21 cellular contexts compared by ENCODE assay signal in the genomic region with DNA sequence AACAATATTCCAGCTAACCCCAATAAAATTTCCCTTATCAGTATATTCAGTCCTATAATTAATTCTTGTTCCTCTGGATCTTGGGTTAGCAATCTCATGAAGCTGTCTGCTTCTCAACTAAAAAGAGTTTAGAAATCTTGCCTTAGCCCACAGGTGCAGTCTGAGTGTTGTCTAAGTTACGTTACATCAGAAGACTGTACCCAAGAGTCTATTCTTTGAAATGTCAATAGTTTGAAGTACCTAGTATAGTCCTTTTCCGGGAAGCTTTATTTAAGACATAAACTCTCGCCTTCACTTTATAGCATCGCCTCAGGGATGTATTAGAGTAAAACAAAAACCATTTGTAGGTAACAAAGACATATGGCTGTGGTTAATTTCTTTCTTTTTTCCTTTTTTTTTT.
DNase-seq lines count a peak whose midpoint lies in the region; ATAC-seq and TF ChIP-seq lines count a peak whose summit lies in the region.
"Had no signal": no experiment of that assay in that cellular context is flagged by ENCODE, and none has a peak within 500 bp of the region (broad histone marks: within the 10 kb centered on the region; RNA-seq: fewer than 3 reads in every experiment).

No MANE protein-coding gene starts in this region.

- H3K4me3 Mint-ChIP-seq in activated CD8-positive, alpha-beta memory T cell treated with anti-CD3 and anti-CD28 coated beads, Interleukin-2, amount 10 ng/mL, durations not matched to agents 7 days and 5 days: no peak overlapping the region
- H3K4me3 Mint-ChIP-seq in CD4-positive, alpha-beta T cell: peak overlapping the region; percentile 22
- no peak overlapping the region for H3K4me3 Mint-ChIP-seq in activated T-helper 1 cell treated with anti-CD3 and anti-CD28 coated beads, Interleukin-12 subunit alpha, Interleukin-12 subunit beta, Interleukin-2, Interleukin-4 antibody, amounts not matched to agents 30 ng/mL and 10 ng/mL and 1 ng/mL, durations not matched to agents 14 hours and 24 hours and 36 hours
- H3K4me3 Mint-ChIP-seq: HFFc6 had no signal

- no peaks in the 10 kb centered on the region for H3K4me1 ChIP-seq in spleen

- peaks cover 21% of the 10 kb centered on the region for H3K36me3 Mint-ChIP-seq in activated CD8-positive, alpha-beta memory T cell treated with anti-CD3 and anti-CD28 coated beads, Interleukin-2, amount 10 ng/mL, durations not matched to agents 7 days and 5 days
- H3K36me3 Mint-ChIP-seq in CD4-positive, alpha-beta T cell (ENCODE audit: low read depth): no peaks in the 10 kb centered on the region
- H3K36me3 Mint-ChIP-seq in activated T-helper 1 cell treated with anti-CD3 and anti-CD28 coated beads, Interleukin-12 subunit alpha, Interleukin-12 subunit beta, Interleukin-2, Interleukin-4 antibody, amounts not matched to agents 30 ng/mL and 10 ng/mL and 1 ng/mL, durations not matched to agents 14 hours and 24 hours and 36 hours (ENCODE audit: low read depth): peaks cover 7% of the 10 kb centered on the region

- DNase-seq in activated CD8-positive, alpha-beta memory T cell treated with anti-CD3 and anti-CD28 coated beads, Interleukin-2, amount 10 ng/mL, durations not matched to agents 7 days and 5 days: no peak
- DNase-seq in activated CD8-positive, alpha-beta memory T cell treated with anti-CD3 and anti-CD28 coated beads, Interleukin-2, amount 50 U/mL, for 4 hours: no peak
- no peak for DNase-seq in CD4-positive, alpha-beta T cell
- DNase-seq in Jurkat, Clone E6-1 (ENCODE audit: low read depth, low spot score): peak; percentile 81
- no peak for DNase-seq in activated T-helper 1 cell treated with anti-CD3 and anti-CD28 coated beads, Interleukin-12 subunit alpha, Interleukin-12 subunit beta, Interleukin-2, Interleukin-4 antibody, amounts not matched to agents 30 ng/mL and 10 ng/mL and 1 ng/mL, durations not matched to agents 14 hours and 24 hours and 36 hours (ENCODE audit: low spot score)
- no peak for DNase-seq in spleen
- DNase-seq in effector CD4-positive, alpha-beta T cell: no peak
- DNase-seq: C1 segment of cervical spinal cord, COR-L47, DMS 273 treated with DMSO at 0.1 percent for 48 hours, H7, HFFc6, NCI-H1048, NCI-H1436, NCI-H1930, NCI-H2171, NCI-H526, PC-9, SIG-M5 had no signal

- POLR2A ChIA-PET in CD4-positive, alpha-beta T cell (lab: Charles Lee): interaction anchor here (0.7 to 4.5 kb wide), 7 partner anchors 10 to 350 kb away, joined by 4 to 24 read pairs (median 11); no protein-coding TSS in a partner anchor

- intact Hi-C loops in CD4-positive, alpha-beta T cell (cut with DNase I, micrococcal nuclease): no loop called here
- intact Hi-C loops in activated T-helper 1 cell treated with anti-CD3 and anti-CD28 coated beads, Interleukin-12 subunit alpha, Interleukin-12 subunit beta, Interleukin-2, Interleukin-4 antibody, amounts not matched to agents 30 ng/mL and 10 ng/mL and 1 ng/mL, durations not matched to agents 14 hours and 24 hours and 36 hours (cut with micrococcal nuclease): loop anchor here (2.0 to 5.0 kb wide), 2 partner anchors 31 to 50 kb away; no protein-coding TSS in a partner anchor
- intact Hi-C loops in spleen (cut with DNase I; ENCODE audit: low total_unique reads): no loop called here

- no peak for TF ChIP-seq CTCF in CD4-positive, alpha-beta T cell (IDR thresholded peaks at IDR 0.05)
- no peak for TF ChIP-seq CTCF in spleen (IDR thresholded peaks at IDR 0.05 in 8 of 11, conservative IDR thresholded peaks at IDR 0.05 in 3 of 11)

- no peaks in the 10 kb centered on the region for H3K27me3 Mint-ChIP-seq in activated CD8-positive, alpha-beta memory T cell treated with anti-CD3 and anti-CD28 coated beads, Interleukin-2, amount 10 ng/mL, durations not matched to agents 7 days and 5 days
- H3K27me3 Mint-ChIP-seq in CD4-positive, alpha-beta T cell: no peaks in the 10 kb centered on the region
- no peaks in the 10 kb centered on the region for H3K27me3 Mint-ChIP-seq in activated T-helper 1 cell treated with anti-CD3 and anti-CD28 coated beads, Interleukin-12 subunit alpha, Interleukin-12 subunit beta, Interleukin-2, Interleukin-4 antibody, amounts not matched to agents 30 ng/mL and 10 ng/mL and 1 ng/mL, durations not matched to agents 14 hours and 24 hours and 36 hours (ENCODE audit: insufficient read depth)

- peak overlapping the region; percentile 64 for H3K27ac Mint-ChIP-seq in activated CD8-positive, alpha-beta memory T cell treated with anti-CD3 and anti-CD28 coated beads, Interleukin-2, amount 10 ng/mL, durations not matched to agents 7 days and 5 days
- no peak overlapping the region for H3K27ac Mint-ChIP-seq in CD4-positive, alpha-beta T cell
- peak overlapping the region; percentile 55 for H3K27ac Mint-ChIP-seq in activated T-helper 1 cell treated with anti-CD3 and anti-CD28 coated beads, Interleukin-12 subunit alpha, Interleukin-12 subunit beta, Interleukin-2, Interleukin-4 antibody, amounts not matched to agents 30 ng/mL and 10 ng/mL and 1 ng/mL, durations not matched to agents 14 hours and 24 hours and 36 hours
- H3K27ac Mint-ChIP-seq: HFFc6 had no signal

- H3K9me3 Mint-ChIP-seq in activated CD8-positive, alpha-beta memory T cell treated with anti-CD3 and anti-CD28 coated beads, Interleukin-2, amount 10 ng/mL, durations not matched to agents 7 days and 5 days (ENCODE audit: low read depth): no peaks in the 10 kb centered on the region
- H3K9me3 Mint-ChIP-seq in CD4-positive, alpha-beta T cell: peaks cover 3% of the 10 kb centered on the region
- peaks cover 6% of the 10 kb centered on the region for H3K9me3 Mint-ChIP-seq in activated T-helper 1 cell treated with anti-CD3 and anti-CD28 coated beads, Interleukin-12 subunit alpha, Interleukin-12 subunit beta, Interleukin-2, Interleukin-4 antibody, amounts not matched to agents 30 ng/mL and 10 ng/mL and 1 ng/mL, durations not matched to agents 14 hours and 24 hours and 36 hours
- H3K9me3 Mint-ChIP-seq: HFFc6 had no signal

- no peaks in the 10 kb centered on the region for H3K36me3 ChIP-seq in spleen

- ATAC-seq in activated CD8-positive, alpha-beta memory T cell treated with anti-CD3 and anti-CD28 coated beads, Interleukin-2, amount 10 ng/mL, durations not matched to agents 7 days and 5 days: no peak
- peak; percentile 68 for ATAC-seq in CD4-positive, alpha-beta T cell (ENCODE audit: poor library complexity)

- no peaks in the 10 kb centered on the region for H3K27me3 ChIP-seq in CD4-positive, alpha-beta T cell (ENCODE audit: control insufficient read depth, insufficient read depth, low read length)
- H3K27me3 ChIP-seq in spleen (replicated peaks in 1 of 7): no peaks in the 10 kb centered on the region

- peaks cover 10% of the 10 kb centered on the region for H3K9me3 ChIP-seq in CD4-positive, alpha-beta T cell (ENCODE audit: control insufficient read depth, low read length)
- H3K9me3 ChIP-seq in spleen: peaks cover 0 to 18% (median 0%) of the 10 kb centered on the region in 8 donors

- 56 to 69% (median 66%) methylated on average over 4 of the region's 4 CpGs for WGBS in spleen, 5 donors

- TF ChIP-seq POLR2A in spleen (IDR thresholded peaks at IDR 0.05): no peak

- H3K4me1 Mint-ChIP-seq in activated CD8-positive, alpha-beta memory T cell treated with anti-CD3 and anti-CD28 coated beads, Interleukin-2, amount 10 ng/mL, durations not matched to agents 7 days and 5 days: peaks cover 39% of the 10 kb centered on the region
- H3K4me1 Mint-ChIP-seq in CD4-positive, alpha-beta T cell (ENCODE audit: low read depth): peaks cover 26% of the 10 kb centered on the region
- H3K4me1 Mint-ChIP-seq in activated T-helper 1 cell treated with anti-CD3 and anti-CD28 coated beads, Interleukin-12 subunit alpha, Interleukin-12 subunit beta, Interleukin-2, Interleukin-4 antibody, amounts not matched to agents 30 ng/mL and 10 ng/mL and 1 ng/mL, durations not matched to agents 14 hours and 24 hours and 36 hours (ENCODE audit: low read depth): peaks cover 5% of the 10 kb centered on the region

- peak overlapping the region; percentile 17; the same call in 1 of the 2 replicates for H3K4me3 ChIP-seq in Jurkat, Clone E6-1 (ENCODE audit: low read length)
- H3K4me3 ChIP-seq in spleen: no peak overlapping the region
- H3K4me3 ChIP-seq: PC-9 had no signal

- H3K27ac ChIP-seq in CD4-positive, alpha-beta T cell (ENCODE audit: low read depth, low read length): no peak overlapping the region
- H3K27ac ChIP-seq in spleen: no peak overlapping the region
- H3K27ac ChIP-seq: KMS-11, PC-9, RWPE1 had no signal

- CTCF ChIA-PET in activated CD8-positive, alpha-beta memory T cell treated with anti-CD3 and anti-CD28 coated beads, Interleukin-2, amount 10 ng/mL, durations not matched to agents 7 days and 5 days (lab: Charles Lee): interaction anchor here (0.8 to 3.5 kb wide), 5 partner anchors 10 to 82 kb away, joined by 3 to 23 read pairs (median 4); no protein-coding TSS in a partner anchor
- CTCF ChIA-PET in CD4-positive, alpha-beta T cell (lab: Charles Lee): interaction anchor here (1.2 to 1.4 kb wide), 2 partner anchors 53 to 83 kb away, joined by 4 to 5 read pairs; no protein-coding TSS in a partner anchor
